Comparison of ENCODE assay signal across 1 cellular context in genomic region chrX:40077906-40078305, GRCh38.
TF ChIP-seq lines count a peak whose summit lies in the region.

No MANE protein-coding gene starts in this region.

TF ChIP-seq in K562, 482 proteins besides CTCF, POLR2A, EP300 and RAD21:
- TF ChIP-seq MEF2A (IDR thresholded peaks at IDR 0.05; ENCODE audit: control insufficient read depth, low read depth, low read length) (no peak), RBFOX2 (IDR thresholded peaks at IDR 0.05; ENCODE audit: low read depth, low read length) (no peak), RNF219 (CRISPR knock-in tag; IDR thresholded peaks at IDR 0.05) (no peak), SOX6 (IDR thresholded peaks at IDR 0.05) (no peak), GTF2A2 (tag; IDR thresholded peaks at IDR 0.05) (no peak), THRAP3 (IDR thresholded peaks at IDR 0.05; ENCODE audit: borderline replicate concordance) (no peak), PTRF (tag; IDR thresholded peaks at IDR 0.05) (no peak), MAX (CRISPR knock-in tag; IDR thresholded peaks at IDR 0.05) (no peak), HCFC1 (IDR thresholded peaks at IDR 0.05; ENCODE audit: low read depth, low read length) (no peak), ZFPM2 (CRISPR knock-in tag; IDR thresholded peaks at IDR 0.05) (no peak)
- TF ChIP-seq, protein P1, sequence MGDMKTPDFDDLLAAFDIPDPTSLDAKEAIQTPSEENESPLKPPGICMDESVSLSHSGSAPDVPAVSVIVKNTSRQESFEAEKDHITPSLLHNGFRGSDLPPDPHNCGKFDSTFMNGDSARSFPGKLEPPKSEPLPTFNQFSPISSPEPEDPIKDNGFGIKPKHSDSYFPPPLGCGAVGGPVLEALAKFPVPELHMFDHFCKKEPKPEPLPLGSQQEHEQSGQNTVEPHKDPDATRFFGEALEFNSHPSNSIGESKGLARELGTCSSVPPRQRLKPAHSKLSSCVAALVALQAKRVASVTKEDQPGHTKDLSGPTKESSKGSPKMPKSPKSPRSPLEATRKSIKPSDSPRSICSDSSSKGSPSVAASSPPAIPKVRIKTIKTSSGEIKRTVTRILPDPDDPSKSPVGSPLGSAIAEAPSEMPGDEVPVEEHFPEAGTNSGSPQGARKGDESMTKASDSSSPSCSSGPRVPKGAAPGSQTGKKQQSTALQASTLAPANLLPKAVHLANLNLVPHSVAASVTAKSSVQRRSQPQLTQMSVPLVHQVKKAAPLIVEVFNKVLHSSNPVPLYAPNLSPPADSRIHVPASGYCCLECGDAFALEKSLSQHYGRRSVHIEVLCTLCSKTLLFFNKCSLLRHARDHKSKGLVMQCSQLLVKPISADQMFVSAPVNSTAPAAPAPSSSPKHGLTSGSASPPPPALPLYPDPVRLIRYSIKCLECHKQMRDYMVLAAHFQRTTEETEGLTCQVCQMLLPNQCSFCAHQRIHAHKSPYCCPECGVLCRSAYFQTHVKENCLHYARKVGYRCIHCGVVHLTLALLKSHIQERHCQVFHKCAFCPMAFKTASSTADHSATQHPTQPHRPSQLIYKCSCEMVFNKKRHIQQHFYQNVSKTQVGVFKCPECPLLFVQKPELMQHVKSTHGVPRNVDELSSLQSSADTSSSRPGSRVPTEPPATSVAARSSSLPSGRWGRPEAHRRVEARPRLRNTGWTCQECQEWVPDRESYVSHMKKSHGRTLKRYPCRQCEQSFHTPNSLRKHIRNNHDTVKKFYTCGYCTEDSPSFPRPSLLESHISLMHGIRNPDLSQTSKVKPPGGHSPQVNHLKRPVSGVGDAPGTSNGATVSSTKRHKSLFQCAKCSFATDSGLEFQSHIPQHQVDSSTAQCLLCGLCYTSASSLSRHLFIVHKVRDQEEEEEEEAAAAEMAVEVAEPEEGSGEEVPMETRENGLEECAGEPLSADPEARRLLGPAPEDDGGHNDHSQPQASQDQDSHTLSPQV (IDR thresholded peaks at IDR 0.05) = no peak
- TF ChIP-seq, protein P2, sequence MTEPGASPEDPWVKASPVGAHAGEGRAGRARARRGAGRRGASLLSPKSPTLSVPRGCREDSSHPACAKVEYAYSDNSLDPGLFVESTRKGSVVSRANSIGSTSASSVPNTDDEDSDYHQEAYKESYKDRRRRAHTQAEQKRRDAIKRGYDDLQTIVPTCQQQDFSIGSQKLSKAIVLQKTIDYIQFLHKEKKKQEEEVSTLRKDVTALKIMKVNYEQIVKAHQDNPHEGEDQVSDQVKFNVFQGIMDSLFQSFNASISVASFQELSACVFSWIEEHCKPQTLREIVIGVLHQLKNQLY (CRISPR knock-in tag; conservative IDR thresholded peaks at IDR 0.05) = no peak
- TF ChIP-seq, protein P3, sequence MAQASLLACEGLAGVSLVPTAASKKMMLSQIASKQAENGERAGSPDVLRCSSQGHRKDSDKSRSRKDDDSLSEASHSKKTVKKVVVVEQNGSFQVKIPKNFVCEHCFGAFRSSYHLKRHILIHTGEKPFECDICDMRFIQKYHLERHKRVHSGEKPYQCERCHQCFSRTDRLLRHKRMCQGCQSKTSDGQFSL (CRISPR knock-in tag; IDR thresholded peaks at IDR 0.05) = no peak
- TF ChIP-seq, protein P3 (tag; IDR thresholded peaks at IDR 0.05) = no peak
